Comparison of ENCODE assay signal across 9 cellular contexts in the genomic region with DNA sequence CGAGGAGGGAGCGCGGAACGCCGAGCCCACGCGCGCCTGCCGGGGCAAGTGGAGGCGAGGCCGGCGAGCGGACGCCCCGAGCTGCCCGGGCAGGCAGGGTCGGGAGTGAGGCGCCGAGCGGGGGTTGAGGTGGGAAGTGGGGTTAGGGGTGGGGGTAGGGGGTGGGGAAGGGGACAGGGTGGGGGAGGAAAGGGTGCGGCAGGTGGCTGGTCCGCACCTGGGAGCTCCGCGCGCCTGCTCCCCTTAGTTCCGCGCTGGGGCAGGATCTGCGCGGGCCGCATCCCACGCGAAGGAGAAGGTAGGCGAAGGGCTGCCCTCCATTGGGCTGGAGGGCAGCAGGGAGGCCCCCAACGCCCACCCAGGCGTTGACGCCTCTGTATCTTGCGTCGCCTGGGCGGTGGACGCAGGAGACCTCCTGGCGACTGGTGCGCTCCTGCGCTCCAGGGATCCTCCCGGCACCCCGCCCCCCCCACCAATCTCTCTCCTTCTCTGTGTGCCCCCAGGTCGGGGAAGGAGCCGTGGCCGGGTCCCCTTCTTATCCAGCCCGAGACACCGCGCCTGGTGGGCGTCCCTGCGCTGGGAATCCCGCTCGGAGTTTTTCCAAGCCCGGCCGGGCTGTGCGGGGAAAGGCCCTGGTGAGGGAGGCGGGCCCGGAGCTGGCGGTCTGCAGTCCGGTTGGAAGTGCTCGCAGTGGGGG. TPM values are rescaled to one million over a fixed set of nuclear protein-coding genes. Genes with fewer than 3 reads are reported as not detected.
A peak's percentile ranks its signal among the peaks of the same experiment; 100 is the strongest.
DNase-seq lines count a peak whose midpoint lies in the region; ATAC-seq and TF ChIP-seq lines count a peak whose summit lies in the region.
"Had no signal": no experiment of that assay in that cellular context is flagged by ENCODE, and none has a peak within 500 bp of the region (broad histone marks: within the 10 kb centered on the region; RNA-seq: fewer than 3 reads in every experiment).

No MANE protein-coding gene starts in this region.

- H3K27ac Mint-ChIP-seq in activated CD8-positive, alpha-beta memory T cell treated with anti-CD3 and anti-CD28 coated beads, Interleukin-2, amount 10 ng/mL, durations not matched to agents 7 days and 5 days: no peak overlapping the region
- no peak overlapping the region for H3K27ac Mint-ChIP-seq in activated naive CD8-positive, alpha-beta T cell treated with anti-CD3 and anti-CD28 coated beads for 36 hours

- TF ChIP-seq CTCF in right lobe of liver (IDR thresholded peaks at IDR 0.05): no peak
- no peak for TF ChIP-seq CTCF in tibial nerve (IDR thresholded peaks at IDR 0.05)

- H3K9me3 ChIP-seq in right lobe of liver: no peaks in the 10 kb centered on the region
- H3K9me3 ChIP-seq in tibial nerve: no peaks in the 10 kb centered on the region

- H3K27me3 Mint-ChIP-seq in activated CD8-positive, alpha-beta memory T cell treated with anti-CD3 and anti-CD28 coated beads, Interleukin-2, amount 10 ng/mL, durations not matched to agents 7 days and 5 days: peaks cover 47% of the 10 kb centered on the region
- H3K27me3 Mint-ChIP-seq in activated naive CD8-positive, alpha-beta T cell treated with anti-CD3 and anti-CD28 coated beads for 36 hours: peaks cover 56% of the 10 kb centered on the region

- H3K36me3 Mint-ChIP-seq in activated CD8-positive, alpha-beta memory T cell treated with anti-CD3 and anti-CD28 coated beads, Interleukin-2, amount 10 ng/mL, durations not matched to agents 7 days and 5 days: no peaks in the 10 kb centered on the region
- no peaks in the 10 kb centered on the region for H3K36me3 Mint-ChIP-seq in activated naive CD8-positive, alpha-beta T cell treated with anti-CD3 and anti-CD28 coated beads for 36 hours

- H3K27me3 ChIP-seq in right lobe of liver: peaks cover 4 to 18% of the 10 kb centered on the region in 2 donors
- H3K27me3 ChIP-seq in tibial nerve: peaks cover 0 to 65% of the 10 kb centered on the region in 2 donors

- no peak for TF ChIP-seq EP300 in tibial nerve (IDR thresholded peaks at IDR 0.05)

- 0% methylated on average over 3 of the region's 63 CpGs for WGBS in right lobe of liver (ENCODE audit: insufficient coverage, low coverage, low lambda C conversion rate, missing lambda C conversion rate)
- 1% methylated on average over 42 to 46 of the region's 63 CpGs for WGBS in tibial nerve, 2 donors

- TF ChIP-seq POLR2A in right lobe of liver (IDR thresholded peaks at IDR 0.05): no peak
- no peak for TF ChIP-seq POLR2A in tibial nerve (IDR thresholded peaks at IDR 0.05)

- H3K4me3 Mint-ChIP-seq in activated CD8-positive, alpha-beta memory T cell treated with anti-CD3 and anti-CD28 coated beads, Interleukin-2, amount 10 ng/mL, durations not matched to agents 7 days and 5 days: peak overlapping the region; percentile 43
- peak overlapping the region; percentile 70 for H3K4me3 Mint-ChIP-seq in activated naive CD8-positive, alpha-beta T cell treated with anti-CD3 and anti-CD28 coated beads for 36 hours

- no peak for DNase-seq in activated CD8-positive, alpha-beta memory T cell treated with anti-CD3 and anti-CD28 coated beads, Interleukin-2, amount 10 ng/mL, durations not matched to agents 7 days and 5 days
- no peak for DNase-seq in activated CD8-positive, alpha-beta memory T cell treated with anti-CD3 and anti-CD28 coated beads, Interleukin-2, amount 50 U/mL, for 48 hours
- no peak for DNase-seq in activated naive CD8-positive, alpha-beta T cell treated with anti-CD3 and anti-CD28 coated beads for 36 hours
- DNase-seq in right lobe of liver (no peak), tibial nerve (ENCODE audit: low spot score in 2 of 2) (no peak), NCI-H187 (lab: John Stamatoyannopoulos, UW) (no peak), OCI-M1 (lab: John Stamatoyannopoulos, UW) (no peak)
- DNase-seq: effector CD8-positive, alpha-beta T cell had no signal

- intact Hi-C loops in right lobe of liver (cut with DNase I): no loop called here

- H3K36me3 ChIP-seq in right lobe of liver: no peaks in the 10 kb centered on the region
- H3K36me3 ChIP-seq in tibial nerve: no peaks in the 10 kb centered on the region

- no peaks in the 10 kb centered on the region for H3K9me3 Mint-ChIP-seq in activated CD8-positive, alpha-beta memory T cell treated with anti-CD3 and anti-CD28 coated beads, Interleukin-2, amount 10 ng/mL, durations not matched to agents 7 days and 5 days (ENCODE audit: low read depth)
- no peaks in the 10 kb centered on the region for H3K9me3 Mint-ChIP-seq in activated naive CD8-positive, alpha-beta T cell treated with anti-CD3 and anti-CD28 coated beads for 36 hours

- peaks cover 0 to 17% (median 2%) of the 10 kb centered on the region in 4 donors for H3K4me1 ChIP-seq in right lobe of liver
- peaks cover 0 to 56% (median 46%) of the 10 kb centered on the region in 4 donors for H3K4me1 ChIP-seq in tibial nerve

- H3K4me1 Mint-ChIP-seq in activated CD8-positive, alpha-beta memory T cell treated with anti-CD3 and anti-CD28 coated beads, Interleukin-2, amount 10 ng/mL, durations not matched to agents 7 days and 5 days: peaks cover 29% of the 10 kb centered on the region
- H3K4me1 Mint-ChIP-seq in activated naive CD8-positive, alpha-beta T cell treated with anti-CD3 and anti-CD28 coated beads for 36 hours: peaks cover 19% of the 10 kb centered on the region

- no peak for ATAC-seq in activated CD8-positive, alpha-beta memory T cell treated with anti-CD3 and anti-CD28 coated beads, Interleukin-2, amount 10 ng/mL, durations not matched to agents 7 days and 5 days
- ATAC-seq in right lobe of liver (peak in 1 of 4 donors; percentile 4), HG03097 (IDR thresholded peaks at IDR 0.05; ENCODE audit: low FRiP score, unreplicated experiment) (no peak)

- CTCF ChIA-PET in activated CD8-positive, alpha-beta memory T cell treated with anti-CD3 and anti-CD28 coated beads, Interleukin-2, amount 10 ng/mL, durations not matched to agents 7 days and 5 days (lab: Charles Lee): interaction anchor here (1.0 to 14.7 kb wide), 5 partner anchors 10 to 77 kb away, joined by 3 to 278 read pairs (median 4); no protein-coding TSS in a partner anchor

- H3K27ac ChIP-seq in right lobe of liver: no peak overlapping the region
- no peak overlapping the region for H3K27ac ChIP-seq in tibial nerve

- H3K4me3 ChIP-seq in right lobe of liver (peak overlapping the region in 2 of 3 donors; percentile 14 to 16), tibial nerve (peak overlapping the region; percentile 10 to 42 (median 30))

RNA-seq across cellular contexts. Expression of a gene that starts 51.3 kb away (rescaled TPM):
- total RNA-seq in activated CD8-positive, alpha-beta memory T cell treated with anti-CD3 and anti-CD28 coated beads, Interleukin-2, amount 10 ng/mL, durations not matched to agents 7 days and 5 days: 100 to 1,000 TPM; 106 to 107 TPM
- 100 to 1,000 TPM; 120 to 134 TPM for total RNA-seq in activated naive CD8-positive, alpha-beta T cell treated with anti-CD3 and anti-CD28 coated beads for 36 hours
- total RNA-seq in right lobe of liver (10 to 100 TPM; 15.3 to 31.2 (median 18.2) TPM), tibial nerve (10 to 100 TPM; 27.6 to 38.2 (median 31.7) TPM)
